In the genomic region with DNA sequence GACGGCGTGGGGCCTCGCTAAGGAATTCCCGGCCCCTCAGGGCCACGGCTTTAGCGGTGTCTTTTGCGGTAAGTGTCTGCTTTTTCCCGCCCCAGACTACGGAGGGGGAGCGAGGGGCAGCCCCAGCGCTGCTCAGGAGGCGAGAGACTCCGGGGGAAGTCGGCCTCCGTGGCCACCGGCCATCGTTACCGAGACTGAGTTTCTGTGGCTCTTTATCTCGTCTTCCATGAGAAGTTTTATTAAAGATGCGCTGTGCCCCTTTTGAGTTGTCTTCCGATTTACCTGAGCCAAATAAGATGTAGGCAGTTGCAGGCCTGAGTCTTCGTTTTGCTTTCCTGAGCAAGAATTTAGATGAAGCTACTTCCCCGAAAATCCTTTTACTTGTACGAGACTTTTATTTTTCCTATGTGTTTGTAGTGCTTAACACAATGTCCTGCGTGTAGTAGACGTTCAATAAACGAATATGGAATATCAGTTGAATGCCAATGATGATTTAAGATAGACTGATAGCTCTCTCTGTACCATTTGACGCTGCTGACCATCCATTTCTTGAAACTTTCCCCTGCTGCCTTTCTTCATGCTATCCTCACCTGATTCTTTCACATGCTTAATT, we compare ENCODE assay signal across 8 cellular contexts. TPM values are rescaled to one million over a fixed set of nuclear protein-coding genes. Genes with fewer than 3 reads are reported as not detected.
A peak's percentile ranks its signal among the peaks of the same experiment; 100 is the strongest.
DNase-seq lines count a peak whose midpoint lies in the region; ATAC-seq lines count a peak whose summit lies in the region.

No MANE protein-coding gene starts in this region.

- H3K4me3 ChIP-seq in SJSA1 = peak overlapping the region; percentile 51

- peaks cover 8% of the 10 kb centered on the region for H3K36me3 Mint-ChIP-seq in stimulated activated memory B cell treated with anti-CD40 and anti-IgM and Interleukin-4, amounts not matched to agents 10 μg/mL and 1 μg/mL and 100 μg/mL, for 72 hours

- no peaks in the 10 kb centered on the region for H3K9me3 Mint-ChIP-seq in stimulated activated memory B cell treated with anti-CD40 and anti-IgM and Interleukin-4, amounts not matched to agents 10 μg/mL and 1 μg/mL and 100 μg/mL, for 72 hours

- peaks cover 6% of the 10 kb centered on the region for H3K4me1 ChIP-seq in SJSA1 (replicated peaks)

- DNase-seq in SJSA1 (ENCODE audit: low read depth in 1 of 2, low spot score in 2 of 2) (no peak), left cardiac atrium (no peak), NCI-H2196 (lab: John Stamatoyannopoulos, UW; ENCODE audit: unreplicated experiment) (no peak), inferior parietal cortex (ENCODE audit: extremely low spot score) (no peak), SK-N-DZ (ENCODE audit: low spot score) (no peak)

- no peaks in the 10 kb centered on the region for H3K9me3 ChIP-seq in SJSA1 (replicated peaks)

- H3K27me3 ChIP-seq in SJSA1 (replicated peaks) = no peaks in the 10 kb centered on the region

- peaks cover 14% of the 10 kb centered on the region for H3K4me1 Mint-ChIP-seq in stimulated activated memory B cell treated with anti-CD40 and anti-IgM and Interleukin-4, amounts not matched to agents 10 μg/mL and 1 μg/mL and 100 μg/mL, for 72 hours

- no peak overlapping the region for H3K27ac Mint-ChIP-seq in stimulated activated memory B cell treated with anti-CD40 and anti-IgM and Interleukin-4, amounts not matched to agents 10 μg/mL and 1 μg/mL and 100 μg/mL, for 72 hours

- intact Hi-C loops in left cardiac atrium (cut with DNase I) = loop anchor here (2.0 to 10.0 kb wide), 2 partner anchors 108 to 110 kb away; a partner anchor contains a TSS

- H3K4me3 Mint-ChIP-seq in stimulated activated memory B cell treated with anti-CD40 and anti-IgM and Interleukin-4, amounts not matched to agents 10 μg/mL and 1 μg/mL and 100 μg/mL, for 72 hours = no peak overlapping the region

- peak overlapping the region; percentile 79 for H3K27ac ChIP-seq in SJSA1

- H3K27me3 Mint-ChIP-seq in stimulated activated memory B cell treated with anti-CD40 and anti-IgM and Interleukin-4, amounts not matched to agents 10 μg/mL and 1 μg/mL and 100 μg/mL, for 72 hours = no peaks in the 10 kb centered on the region

- ATAC-seq in GM18519 (IDR thresholded peaks at IDR 0.05; ENCODE audit: low FRiP score, unreplicated experiment) (peak; percentile 8), HG02763 (IDR thresholded peaks at IDR 0.05; ENCODE audit: unreplicated experiment) (peak; percentile 17), left cardiac atrium (peak; percentile 10 to 46)
- ATAC-seq in stimulated activated memory B cell treated with anti-CD40 and anti-IgM and Interleukin-4, amounts not matched to agents 10 μg/mL and 1 μg/mL and 100 μg/mL, for 72 hours = peak; percentile 17

- H3K36me3 ChIP-seq in SJSA1 = no peaks in the 10 kb centered on the region

RNA-seq across cellular contexts. Expression of a gene that starts 0.5 kb away (rescaled TPM):
- total RNA-seq in SJSA1 (2014; rRNA removed; shearing (Covaris generic)) = 71.9 and 88.6 TPM in 2 replicates
- 10 to 100 TPM; 28.6 to 38.2 TPM for total RNA-seq in left cardiac atrium
- 83.5 and 86.0 TPM in 2 replicates for polyA plus RNA-seq in SK-N-DZ (2014; cell fraction: cytosol; rRNA removed)
- 54.4 and 56.9 TPM in 2 replicates for polyA plus RNA-seq in SK-N-DZ (2014; cell fraction: nucleus; rRNA removed)
